Comparison of ENCODE assay signal across 1 cellular context in genomic region chr11:64742940-64743590, GRCh38.
A peak's percentile ranks its signal among the peaks of the same experiment; 100 is the strongest.
TF ChIP-seq lines count a peak whose summit lies in the region.

No MANE protein-coding gene starts in this region.

TF ChIP-seq in HepG2, 621 proteins besides CTCF, POLR2A, EP300 and RAD21 (continued from another document and continues in another):
- TF ChIP-seq, protein P1, sequence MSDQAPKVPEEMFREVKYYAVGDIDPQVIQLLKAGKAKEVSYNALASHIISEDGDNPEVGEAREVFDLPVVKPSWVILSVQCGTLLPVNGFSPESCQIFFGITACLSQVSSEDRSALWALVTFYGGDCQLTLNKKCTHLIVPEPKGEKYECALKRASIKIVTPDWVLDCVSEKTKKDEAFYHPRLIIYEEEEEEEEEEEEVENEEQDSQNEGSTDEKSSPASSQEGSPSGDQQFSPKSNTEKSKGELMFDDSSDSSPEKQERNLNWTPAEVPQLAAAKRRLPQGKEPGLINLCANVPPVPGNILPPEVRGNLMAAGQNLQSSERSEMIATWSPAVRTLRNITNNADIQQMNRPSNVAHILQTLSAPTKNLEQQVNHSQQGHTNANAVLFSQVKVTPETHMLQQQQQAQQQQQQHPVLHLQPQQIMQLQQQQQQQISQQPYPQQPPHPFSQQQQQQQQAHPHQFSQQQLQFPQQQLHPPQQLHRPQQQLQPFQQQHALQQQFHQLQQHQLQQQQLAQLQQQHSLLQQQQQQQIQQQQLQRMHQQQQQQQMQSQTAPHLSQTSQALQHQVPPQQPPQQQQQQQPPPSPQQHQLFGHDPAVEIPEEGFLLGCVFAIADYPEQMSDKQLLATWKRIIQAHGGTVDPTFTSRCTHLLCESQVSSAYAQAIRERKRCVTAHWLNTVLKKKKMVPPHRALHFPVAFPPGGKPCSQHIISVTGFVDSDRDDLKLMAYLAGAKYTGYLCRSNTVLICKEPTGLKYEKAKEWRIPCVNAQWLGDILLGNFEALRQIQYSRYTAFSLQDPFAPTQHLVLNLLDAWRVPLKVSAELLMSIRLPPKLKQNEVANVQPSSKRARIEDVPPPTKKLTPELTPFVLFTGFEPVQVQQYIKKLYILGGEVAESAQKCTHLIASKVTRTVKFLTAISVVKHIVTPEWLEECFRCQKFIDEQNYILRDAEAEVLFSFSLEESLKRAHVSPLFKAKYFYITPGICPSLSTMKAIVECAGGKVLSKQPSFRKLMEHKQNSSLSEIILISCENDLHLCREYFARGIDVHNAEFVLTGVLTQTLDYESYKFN (CRISPR knock-in tag; conservative IDR thresholded peaks at IDR 0.05) = no peak
- TF ChIP-seq, protein P2, sequence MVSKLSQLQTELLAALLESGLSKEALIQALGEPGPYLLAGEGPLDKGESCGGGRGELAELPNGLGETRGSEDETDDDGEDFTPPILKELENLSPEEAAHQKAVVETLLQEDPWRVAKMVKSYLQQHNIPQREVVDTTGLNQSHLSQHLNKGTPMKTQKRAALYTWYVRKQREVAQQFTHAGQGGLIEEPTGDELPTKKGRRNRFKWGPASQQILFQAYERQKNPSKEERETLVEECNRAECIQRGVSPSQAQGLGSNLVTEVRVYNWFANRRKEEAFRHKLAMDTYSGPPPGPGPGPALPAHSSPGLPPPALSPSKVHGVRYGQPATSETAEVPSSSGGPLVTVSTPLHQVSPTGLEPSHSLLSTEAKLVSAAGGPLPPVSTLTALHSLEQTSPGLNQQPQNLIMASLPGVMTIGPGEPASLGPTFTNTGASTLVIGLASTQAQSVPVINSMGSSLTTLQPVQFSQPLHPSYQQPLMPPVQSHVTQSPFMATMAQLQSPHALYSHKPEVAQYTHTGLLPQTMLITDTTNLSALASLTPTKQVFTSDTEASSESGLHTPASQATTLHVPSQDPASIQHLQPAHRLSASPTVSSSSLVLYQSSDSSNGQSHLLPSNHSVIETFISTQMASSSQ (IDR thresholded peaks at IDR 0.05; ENCODE audit: low read depth) = no peak
- TF ChIP-seq, protein P2 (CRISPR knock-in tag; IDR thresholded peaks at IDR 0.05; ENCODE audit: borderline replicate concordance) = no peak
- TF ChIP-seq GABPA (IDR thresholded peaks at IDR 0.05; ENCODE audit: low read depth, low read length) (0 out of 2 replicates have a peak, but pooled peaks have one; percentile 12), GABPA (CRISPR knock-in tag; IDR thresholded peaks at IDR 0.05; ENCODE audit: low read depth) (no peak), KDM2A (CRISPR knock-in tag; IDR thresholded peaks at IDR 0.05; ENCODE audit: borderline replicate concordance, low read depth) (peak; percentile 42; the same call in 1 of the 2 replicates), ZNF878 (CRISPR knock-in tag; IDR thresholded peaks at IDR 0.05) (no peak), HNRNPLL (IDR thresholded peaks at IDR 0.05; ENCODE audit: low read depth, low read length, poor library complexity, severe bottlenecking) (peak; percentile 28), ZFP91 (CRISPR knock-in tag; IDR thresholded peaks at IDR 0.05; ENCODE audit: borderline replicate concordance) (no peak), TCF12 (IDR thresholded peaks at IDR 0.05) (no peak), TCF12 (CRISPR knock-in tag; IDR thresholded peaks at IDR 0.05) (no peak), WIZ (CRISPR knock-in tag; IDR thresholded peaks at IDR 0.05) (no peak), IKZF1 (IDR thresholded peaks at IDR 0.05) (no peak), MTA3 (CRISPR knock-in tag; IDR thresholded peaks at IDR 0.05) (no peak), U2AF2 (IDR thresholded peaks at IDR 0.05; ENCODE audit: low read depth, low read length) (no peak), ZNF556 (CRISPR knock-in tag; IDR thresholded peaks at IDR 0.05; ENCODE audit: borderline replicate concordance) (peak; percentile 57; the same call in 1 of the 2 replicates), ZNF746 (CRISPR knock-in tag; IDR thresholded peaks at IDR 0.05) (0 out of 2 replicates have a peak, but pooled peaks have one; percentile 37), CEBPB (IDR thresholded peaks at IDR 0.05; ENCODE audit: borderline replicate concordance, low read depth, low read length) (peak; percentile 79), MATR3 (CRISPR knock-in tag; IDR thresholded peaks at IDR 0.05) (no peak), SALL1 (CRISPR knock-in tag; IDR thresholded peaks at IDR 0.05) (peak; percentile 2; the same call in 1 of the 2 replicates), MXD4 (CRISPR knock-in tag; IDR thresholded peaks at IDR 0.05) (no peak), REPIN1 (CRISPR knock-in tag; IDR thresholded peaks at IDR 0.05; ENCODE audit: borderline replicate concordance, low read depth) (no peak), TAF1 (CRISPR knock-in tag; IDR thresholded peaks at IDR 0.05) (0 out of 2 replicates have a peak, but pooled peaks have one; percentile 14), ZNF276 (CRISPR knock-in tag; IDR thresholded peaks at IDR 0.05; ENCODE audit: low read depth) (no peak), ZNF775 (CRISPR knock-in tag; IDR thresholded peaks at IDR 0.05; ENCODE audit: borderline replicate concordance) (no peak), SMYD3 (CRISPR knock-in tag; IDR thresholded peaks at IDR 0.05) (no peak), ZNF224 (CRISPR knock-in tag; IDR thresholded peaks at IDR 0.05) (0 out of 2 replicates have a peak, but pooled peaks have one; percentile 32), TFDP2 (CRISPR knock-in tag; IDR thresholded peaks at IDR 0.05) (peak; percentile 37; the same call in 1 of the 2 replicates), RNF2 (conservative IDR thresholded peaks at IDR 0.05; ENCODE audit: low read depth) (0 out of 2 replicates have a peak, but pooled peaks have one; percentile 38), TBX2 (CRISPR knock-in tag; IDR thresholded peaks at IDR 0.05; ENCODE audit: borderline replicate concordance) (0 out of 2 replicates have a peak, but pooled peaks have one; percentile 14)
- TF ChIP-seq, protein P3, sequence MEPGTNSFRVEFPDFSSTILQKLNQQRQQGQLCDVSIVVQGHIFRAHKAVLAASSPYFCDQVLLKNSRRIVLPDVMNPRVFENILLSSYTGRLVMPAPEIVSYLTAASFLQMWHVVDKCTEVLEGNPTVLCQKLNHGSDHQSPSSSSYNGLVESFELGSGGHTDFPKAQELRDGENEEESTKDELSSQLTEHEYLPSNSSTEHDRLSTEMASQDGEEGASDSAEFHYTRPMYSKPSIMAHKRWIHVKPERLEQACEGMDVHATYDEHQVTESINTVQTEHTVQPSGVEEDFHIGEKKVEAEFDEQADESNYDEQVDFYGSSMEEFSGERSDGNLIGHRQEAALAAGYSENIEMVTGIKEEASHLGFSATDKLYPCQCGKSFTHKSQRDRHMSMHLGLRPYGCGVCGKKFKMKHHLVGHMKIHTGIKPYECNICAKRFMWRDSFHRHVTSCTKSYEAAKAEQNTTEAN (CRISPR knock-in tag; conservative IDR thresholded peaks at IDR 0.05) = no peak
- TF ChIP-seq, protein P4, sequence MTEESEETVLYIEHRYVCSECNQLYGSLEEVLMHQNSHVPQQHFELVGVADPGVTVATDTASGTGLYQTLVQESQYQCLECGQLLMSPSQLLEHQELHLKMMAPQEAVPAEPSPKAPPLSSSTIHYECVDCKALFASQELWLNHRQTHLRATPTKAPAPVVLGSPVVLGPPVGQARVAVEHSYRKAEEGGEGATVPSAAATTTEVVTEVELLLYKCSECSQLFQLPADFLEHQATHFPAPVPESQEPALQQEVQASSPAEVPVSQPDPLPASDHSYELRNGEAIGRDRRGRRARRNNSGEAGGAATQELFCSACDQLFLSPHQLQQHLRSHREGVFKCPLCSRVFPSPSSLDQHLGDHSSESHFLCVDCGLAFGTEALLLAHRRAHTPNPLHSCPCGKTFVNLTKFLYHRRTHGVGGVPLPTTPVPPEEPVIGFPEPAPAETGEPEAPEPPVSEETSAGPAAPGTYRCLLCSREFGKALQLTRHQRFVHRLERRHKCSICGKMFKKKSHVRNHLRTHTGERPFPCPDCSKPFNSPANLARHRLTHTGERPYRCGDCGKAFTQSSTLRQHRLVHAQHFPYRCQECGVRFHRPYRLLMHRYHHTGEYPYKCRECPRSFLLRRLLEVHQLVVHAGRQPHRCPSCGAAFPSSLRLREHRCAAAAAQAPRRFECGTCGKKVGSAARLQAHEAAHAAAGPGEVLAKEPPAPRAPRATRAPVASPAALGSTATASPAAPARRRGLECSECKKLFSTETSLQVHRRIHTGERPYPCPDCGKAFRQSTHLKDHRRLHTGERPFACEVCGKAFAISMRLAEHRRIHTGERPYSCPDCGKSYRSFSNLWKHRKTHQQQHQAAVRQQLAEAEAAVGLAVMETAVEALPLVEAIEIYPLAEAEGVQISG (CRISPR knock-in tag; IDR thresholded peaks at IDR 0.05) = 0 out of 2 replicates have a peak, but pooled peaks have one; percentile 4
- TF ChIP-seq, protein P5, sequence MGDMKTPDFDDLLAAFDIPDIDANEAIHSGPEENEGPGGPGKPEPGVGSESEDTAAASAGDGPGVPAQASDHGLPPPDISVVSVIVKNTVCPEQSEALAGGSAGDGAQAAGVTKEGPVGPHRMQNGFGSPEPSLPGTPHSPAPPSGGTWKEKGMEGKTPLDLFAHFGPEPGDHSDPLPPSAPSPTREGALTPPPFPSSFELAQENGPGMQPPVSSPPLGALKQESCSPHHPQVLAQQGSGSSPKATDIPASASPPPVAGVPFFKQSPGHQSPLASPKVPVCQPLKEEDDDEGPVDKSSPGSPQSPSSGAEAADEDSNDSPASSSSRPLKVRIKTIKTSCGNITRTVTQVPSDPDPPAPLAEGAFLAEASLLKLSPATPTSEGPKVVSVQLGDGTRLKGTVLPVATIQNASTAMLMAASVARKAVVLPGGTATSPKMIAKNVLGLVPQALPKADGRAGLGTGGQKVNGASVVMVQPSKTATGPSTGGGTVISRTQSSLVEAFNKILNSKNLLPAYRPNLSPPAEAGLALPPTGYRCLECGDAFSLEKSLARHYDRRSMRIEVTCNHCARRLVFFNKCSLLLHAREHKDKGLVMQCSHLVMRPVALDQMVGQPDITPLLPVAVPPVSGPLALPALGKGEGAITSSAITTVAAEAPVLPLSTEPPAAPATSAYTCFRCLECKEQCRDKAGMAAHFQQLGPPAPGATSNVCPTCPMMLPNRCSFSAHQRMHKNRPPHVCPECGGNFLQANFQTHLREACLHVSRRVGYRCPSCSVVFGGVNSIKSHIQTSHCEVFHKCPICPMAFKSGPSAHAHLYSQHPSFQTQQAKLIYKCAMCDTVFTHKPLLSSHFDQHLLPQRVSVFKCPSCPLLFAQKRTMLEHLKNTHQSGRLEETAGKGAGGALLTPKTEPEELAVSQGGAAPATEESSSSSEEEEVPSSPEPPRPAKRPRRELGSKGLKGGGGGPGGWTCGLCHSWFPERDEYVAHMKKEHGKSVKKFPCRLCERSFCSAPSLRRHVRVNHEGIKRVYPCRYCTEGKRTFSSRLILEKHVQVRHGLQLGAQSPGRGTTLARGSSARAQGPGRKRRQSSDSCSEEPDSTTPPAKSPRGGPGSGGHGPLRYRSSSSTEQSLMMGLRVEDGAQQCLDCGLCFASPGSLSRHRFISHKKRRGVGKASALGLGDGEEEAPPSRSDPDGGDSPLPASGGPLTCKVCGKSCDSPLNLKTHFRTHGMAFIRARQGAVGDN (CRISPR knock-in tag; IDR thresholded peaks at IDR 0.05) = peak; percentile 3; the same call in 1 of the 2 replicates
- TF ChIP-seq, protein P6, sequence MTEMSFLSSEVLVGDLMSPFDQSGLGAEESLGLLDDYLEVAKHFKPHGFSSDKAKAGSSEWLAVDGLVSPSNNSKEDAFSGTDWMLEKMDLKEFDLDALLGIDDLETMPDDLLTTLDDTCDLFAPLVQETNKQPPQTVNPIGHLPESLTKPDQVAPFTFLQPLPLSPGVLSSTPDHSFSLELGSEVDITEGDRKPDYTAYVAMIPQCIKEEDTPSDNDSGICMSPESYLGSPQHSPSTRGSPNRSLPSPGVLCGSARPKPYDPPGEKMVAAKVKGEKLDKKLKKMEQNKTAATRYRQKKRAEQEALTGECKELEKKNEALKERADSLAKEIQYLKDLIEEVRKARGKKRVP (CRISPR knock-in tag; IDR thresholded peaks at IDR 0.05) = peak in 1 of 2 experiments; percentile 49; a peak in 1 of 4 replicates
